Comparison of ENCODE assay signal across 11 cellular contexts in genomic region chr22:19488884-19489843, GRCh38. TPM values are rescaled to one million over a fixed set of nuclear protein-coding genes. Genes with fewer than 3 reads are reported as not detected.
DNase-seq lines count a peak whose midpoint lies in the region; ATAC-seq and TF ChIP-seq lines count a peak whose summit lies in the region.
"Had no signal": no experiment of that assay in that cellular context is flagged by ENCODE, and none has a peak within 500 bp of the region (broad histone marks: within the 10 kb centered on the region; RNA-seq: fewer than 3 reads in every experiment).

No MANE protein-coding gene starts in this region.

- H3K4me3 Mint-ChIP-seq in activated T-helper 2 cell treated with anti-CD3 and anti-CD28 coated beads, Interferon-gamma antibody, Interleukin-2, Interleukin-4, amounts not matched to agents 10 μg/mL and 5 μg/mL and 100 μg/mL, durations not matched to agents 14 hours and 24 hours and 36 hours (ENCODE audit: low read depth): no peak overlapping the region
- H3K4me3 Mint-ChIP-seq in nephron progenitor cell: no peak overlapping the region

- H3K9me3 Mint-ChIP-seq in activated T-helper 2 cell treated with anti-CD3 and anti-CD28 coated beads, Interferon-gamma antibody, Interleukin-2, Interleukin-4, amounts not matched to agents 10 μg/mL and 5 μg/mL and 100 μg/mL, durations not matched to agents 14 hours and 24 hours and 36 hours: no peaks in the 10 kb centered on the region
- H3K9me3 Mint-ChIP-seq in nephron progenitor cell: no peaks in the 10 kb centered on the region

- peak; percentile 45 for ATAC-seq in left ventricle myocardium superior
- ATAC-seq: esophagus mucosa had no signal

- in situ Hi-C loops in ACHN (cut with HindIII; ENCODE audit: low pct_ligation_motif_present, low pct_unique_long_range_greater_than_20kb, low sequenced_read_pairs): no loop called here

- peak; percentile 19 for DNase-seq in ACHN
- DNase-seq in HCEC 1CT: peak; percentile 39
- DNase-seq in amniotic epithelial cell (ENCODE audit: low read depth): peak; percentile 37
- DNase-seq in left ventricle myocardium superior: no peak
- DNase-seq in posterior cingulate gyrus: no peak
- no peak for DNase-seq in activated T-helper 2 cell treated with anti-CD3 and anti-CD28 coated beads, Interferon-gamma antibody, Interleukin-2, Interleukin-4, amounts not matched to agents 10 μg/mL and 5 μg/mL and 100 μg/mL, durations not matched to agents 14 hours and 24 hours and 36 hours (ENCODE audit: low spot score)
- DNase-seq in nephron progenitor cell: no peak
- no peak for DNase-seq in DMS153 treated with DMSO at 0.1 percent for 48 hours (lab: John Stamatoyannopoulos, UW; ENCODE audit: unreplicated experiment)
- DNase-seq: COR-L47, NCI-H526 had no signal

- no peaks in the 10 kb centered on the region for H3K27me3 Mint-ChIP-seq in activated T-helper 2 cell treated with anti-CD3 and anti-CD28 coated beads, Interferon-gamma antibody, Interleukin-2, Interleukin-4, amounts not matched to agents 10 μg/mL and 5 μg/mL and 100 μg/mL, durations not matched to agents 14 hours and 24 hours and 36 hours (ENCODE audit: low read depth)
- H3K27me3 Mint-ChIP-seq in nephron progenitor cell (ENCODE audit: low read depth, poor library complexity): no peaks in the 10 kb centered on the region

- no peak overlapping the region for H3K27ac Mint-ChIP-seq in activated T-helper 2 cell treated with anti-CD3 and anti-CD28 coated beads, Interferon-gamma antibody, Interleukin-2, Interleukin-4, amounts not matched to agents 10 μg/mL and 5 μg/mL and 100 μg/mL, durations not matched to agents 14 hours and 24 hours and 36 hours
- H3K27ac Mint-ChIP-seq in nephron progenitor cell: no peak overlapping the region

- H3K36me3 Mint-ChIP-seq in activated T-helper 2 cell treated with anti-CD3 and anti-CD28 coated beads, Interferon-gamma antibody, Interleukin-2, Interleukin-4, amounts not matched to agents 10 μg/mL and 5 μg/mL and 100 μg/mL, durations not matched to agents 14 hours and 24 hours and 36 hours (ENCODE audit: low read depth): peaks cover 71% of the 10 kb centered on the region
- H3K36me3 Mint-ChIP-seq in nephron progenitor cell (ENCODE audit: low read depth): peaks cover 21% of the 10 kb centered on the region

- peaks cover 34% of the 10 kb centered on the region for H3K4me1 Mint-ChIP-seq in activated T-helper 2 cell treated with anti-CD3 and anti-CD28 coated beads, Interferon-gamma antibody, Interleukin-2, Interleukin-4, amounts not matched to agents 10 μg/mL and 5 μg/mL and 100 μg/mL, durations not matched to agents 14 hours and 24 hours and 36 hours (ENCODE audit: low read depth)
- H3K4me1 Mint-ChIP-seq in nephron progenitor cell: no peaks in the 10 kb centered on the region

- no peak for TF ChIP-seq CTCF in nephron progenitor cell (IDR thresholded peaks at IDR 0.05)

- intact Hi-C loops in left ventricle myocardium superior (cut with micrococcal nuclease): no loop called here
- intact Hi-C loops in posterior cingulate gyrus (cut with DNase I): no loop called here
- intact Hi-C loops in activated T-helper 2 cell treated with anti-CD3 and anti-CD28 coated beads, Interferon-gamma antibody, Interleukin-2, Interleukin-4, amounts not matched to agents 10 μg/mL and 5 μg/mL and 100 μg/mL, durations not matched to agents 14 hours and 24 hours and 36 hours (cut with micrococcal nuclease): no loop called here

RNA-seq across cellular contexts. Expression of gene CDC45, which starts 9.4 kb away (rescaled TPM):
- 0.67 TPM for total RNA-seq in left ventricle myocardium superior
- total RNA-seq in activated T-helper 2 cell treated with anti-CD3 and anti-CD28 coated beads, Interferon-gamma antibody, Interleukin-2, Interleukin-4, amounts not matched to agents 10 μg/mL and 5 μg/mL and 100 μg/mL, durations not matched to agents 14 hours and 24 hours and 36 hours: 101 and 108 TPM in 2 replicates

RNA-seq across cellular contexts. Expression of gene UFD1, which starts 10.2 kb away (rescaled TPM):
- total RNA-seq in left ventricle myocardium superior: 44.5 TPM
- total RNA-seq in activated T-helper 2 cell treated with anti-CD3 and anti-CD28 coated beads, Interferon-gamma antibody, Interleukin-2, Interleukin-4, amounts not matched to agents 10 μg/mL and 5 μg/mL and 100 μg/mL, durations not matched to agents 14 hours and 24 hours and 36 hours: 103 and 110 TPM in 2 replicates

RNA-seq across cellular contexts. Expression of gene CLDN5, which starts 35.0 kb away (rescaled TPM):
- total RNA-seq in left ventricle myocardium superior: 25.5 TPM
- total RNA-seq in activated T-helper 2 cell treated with anti-CD3 and anti-CD28 coated beads, Interferon-gamma antibody, Interleukin-2, Interleukin-4, amounts not matched to agents 10 μg/mL and 5 μg/mL and 100 μg/mL, durations not matched to agents 14 hours and 24 hours and 36 hours: 1.2 and 1.5 TPM in 2 replicates

RNA-seq across cellular contexts. Expression of gene C22orf39, which starts 41.7 kb away (rescaled TPM):
- 68.6 TPM for total RNA-seq in left ventricle myocardium superior
- 26.2 and 26.9 TPM in 2 replicates for total RNA-seq in activated T-helper 2 cell treated with anti-CD3 and anti-CD28 coated beads, Interferon-gamma antibody, Interleukin-2, Interleukin-4, amounts not matched to agents 10 μg/mL and 5 μg/mL and 100 μg/mL, durations not matched to agents 14 hours and 24 hours and 36 hours

RNA-seq across cellular contexts. Expression of gene MRPL40, which starts 56.8 kb away (rescaled TPM):
- total RNA-seq in left ventricle myocardium superior: 52.7 TPM
- total RNA-seq in activated T-helper 2 cell treated with anti-CD3 and anti-CD28 coated beads, Interferon-gamma antibody, Interleukin-2, Interleukin-4, amounts not matched to agents 10 μg/mL and 5 μg/mL and 100 μg/mL, durations not matched to agents 14 hours and 24 hours and 36 hours: 32.2 and 34.8 TPM in 2 replicates

Comparison
In these comparisons a context has a peak if more than half of its experiments do, and no peak if none do; other contexts are left out.
1. DNase-seq: peak in ACHN (single experiment), HCEC 1CT (single experiment) and amniotic epithelial cell (single experiment); none in left ventricle myocardium superior (single experiment), posterior cingulate gyrus (0 of 10), activated T-helper 2 cell treated with anti-CD3 and anti-CD28 coated beads, Interferon-gamma antibody, Interleukin-2, Interleukin-4, amounts not matched to agents 10 μg/mL and 5 μg/mL and 100 μg/mL, durations not matched to agents 14 hours and 24 hours and 36 hours (single experiment), nephron progenitor cell (single experiment) and DMS153 treated with DMSO at 0.1 percent for 48 hours (single experiment).
2. RNA of gene CDC45, which starts 9.4 kb away (total RNA-seq): 101 to 108 TPM in activated T-helper 2 cell treated with anti-CD3 and anti-CD28 coated beads, Interferon-gamma antibody, Interleukin-2, Interleukin-4, amounts not matched to agents 10 μg/mL and 5 μg/mL and 100 μg/mL, durations not matched to agents 14 hours and 24 hours and 36 hours; 0.67 TPM in left ventricle myocardium superior (single experiment); every median in the first group is over 10 times any median in the second.
3. RNA of gene CLDN5, which starts 35.0 kb away (total RNA-seq): 25.5 TPM in left ventricle myocardium superior (single experiment); 1.2 to 1.5 TPM in activated T-helper 2 cell treated with anti-CD3 and anti-CD28 coated beads, Interferon-gamma antibody, Interleukin-2, Interleukin-4, amounts not matched to agents 10 μg/mL and 5 μg/mL and 100 μg/mL, durations not matched to agents 14 hours and 24 hours and 36 hours; every median in the first group is over 10 times any median in the second.